In the genomic region with DNA sequence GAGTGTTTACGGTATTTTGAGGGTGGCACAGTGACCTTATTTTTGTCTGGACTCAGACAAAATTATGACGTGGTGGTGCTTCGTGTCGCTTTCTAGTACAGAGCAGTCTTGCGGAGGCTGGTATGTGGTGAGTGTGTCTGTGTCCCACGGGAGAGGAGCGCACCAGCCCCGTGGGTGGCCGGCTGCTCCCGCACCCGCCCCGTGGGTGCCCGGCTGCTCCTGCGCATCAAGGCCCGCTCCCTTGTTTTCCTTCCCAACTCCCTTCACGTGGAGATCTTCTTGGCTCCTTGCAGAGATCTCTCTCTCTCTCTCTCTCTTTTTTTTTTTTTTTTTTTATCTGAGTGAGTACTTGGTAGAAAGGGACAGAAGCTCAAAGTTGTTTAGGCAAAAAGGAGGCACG, we compare ENCODE assay signal across 7 cellular contexts. TPM values are rescaled to one million over a fixed set of nuclear protein-coding genes. Genes with fewer than 3 reads are reported as not detected.
"Had no signal": no experiment of that assay in that cellular context is flagged by ENCODE, and none has a peak within 500 bp of the region (broad histone marks: within the 10 kb centered on the region; RNA-seq: fewer than 3 reads in every experiment).

No MANE protein-coding gene starts in this region.

- DNase-seq: GM23248, GOT3, H7, H9, HCEC 1CT, HFFc6 had no signal

- H3K27ac Mint-ChIP-seq: GM23338, H9, HFFc6 had no signal

- H3K9me3 Mint-ChIP-seq: GM23338 had no signal

- H3K4me3 Mint-ChIP-seq: GM23338, H9, HFFc6 had no signal

RNA-seq across cellular contexts. Expression of gene FAM149A, which starts 12.2 kb away (rescaled TPM):
- total RNA-seq: HFFc6 had no signal
